10 cellular contexts compared by ENCODE assay signal in genomic region chr20:25282034-25282781, GRCh38. TPM values are rescaled to one million over a fixed set of nuclear protein-coding genes. Genes with fewer than 3 reads are reported as not detected.
A peak's percentile ranks its signal among the peaks of the same experiment; 100 is the strongest.
DNase-seq lines count a peak whose midpoint lies in the region; ATAC-seq and TF ChIP-seq lines count a peak whose summit lies in the region.
"Had no signal": no experiment of that assay in that cellular context is flagged by ENCODE, and none has a peak within 500 bp of the region (broad histone marks: within the 10 kb centered on the region; RNA-seq: fewer than 3 reads in every experiment).

No MANE protein-coding gene starts in this region.

- H3K36me3 Mint-ChIP-seq in CD14-positive monocyte (peaks cover 72 to 95% of the 10 kb centered on the region in 2 donors), H9 (ENCODE audit: insufficient read depth in 1 of 3, low read depth in 3 of 3) (peaks cover 31 to 68% (median 56%) of the 10 kb centered on the region in 3 experiments)

- H3K4me1 Mint-ChIP-seq in CD14-positive monocyte, result no peaks in the 10 kb centered on the region
- peaks cover 0 to 4% of the 10 kb centered on the region in 2 experiments; a peak in 1 of 4 replicates for H3K4me1 Mint-ChIP-seq in H9

- H2AFZ ChIP-seq in H9 (ENCODE audit: low read length), result no peak overlapping the region
- H2AFZ ChIP-seq: GM23338 had no signal

- H3K9me3 Mint-ChIP-seq in CD14-positive monocyte, result peaks cover 0 to 2% (median 0%) of the 10 kb centered on the region in 7 donors
- no peaks in the 10 kb centered on the region for H3K9me3 Mint-ChIP-seq in H9
- H3K9me3 Mint-ChIP-seq: activated T-cell treated with anti-CD3 and anti-CD28 coated beads, Interleukin-2, amount 50 U/mL, for 72 hours; GM23338 had no signal

- H3K56ac ChIP-seq in H9 (ENCODE audit: insufficient read length, low read depth, low read length), result no peak overlapping the region

- no peak overlapping the region for H3K4ac ChIP-seq in H9 (ENCODE audit: low read depth, low read length)

- H3K27ac Mint-ChIP-seq in CD14-positive monocyte (peak overlapping the region in 4 of 7 donors; percentile 5 to 38 (median 32)), H9 (peak overlapping the region in 2 of 3 experiments; percentile 86 to 89; a peak in 2 of 7 replicates)
- H3K27ac Mint-ChIP-seq: activated T-cell treated with anti-CD3 and anti-CD28 coated beads, Interleukin-2, amount 50 U/mL, for 72 hours; GM23338 had no signal

- DNase-seq in CD14-positive monocyte (ENCODE audit: low spot score) (peak; percentile 30), H9 (no peak), mesenteric fat pad (ENCODE audit: low spot score) (peak; percentile 85), 8988T (no peak), AG08395 (ENCODE audit: low spot score) (no peak)

- no peaks in the 10 kb centered on the region for H3K79me1 ChIP-seq in H9 (ENCODE audit: insufficient read depth, low read depth, low read length, poor library complexity, severe bottlenecking)

- no peaks in the 10 kb centered on the region for H3K4me1 ChIP-seq in H9 (ENCODE audit: insufficient read depth, low read length)

- no peaks in the 10 kb centered on the region for H4K20me1 ChIP-seq in H9 (ENCODE audit: control insufficient read depth, insufficient read depth, insufficient read length)

- intact Hi-C loops in CD14-positive monocyte (cut with micrococcal nuclease), result no loop called here

- H3K4me2 ChIP-seq in H9 (ENCODE audit: insufficient read depth, insufficient read length, low read length), result no peak overlapping the region
- H3K4me2 ChIP-seq: GM23338 had no signal

- no peaks in the 10 kb centered on the region for H3K9me3 ChIP-seq in H9 (ENCODE audit: control insufficient read depth, low read depth, low read length)

- H2BK5ac ChIP-seq in H9 (ENCODE audit: insufficient read length, low read length), result no peak overlapping the region

- H3K4me3 Mint-ChIP-seq in CD14-positive monocyte (no peak overlapping the region), H9 (no peak overlapping the region; a peak in 1 of 5 replicates)
- H3K4me3 Mint-ChIP-seq: activated T-cell treated with anti-CD3 and anti-CD28 coated beads, Interleukin-2, amount 50 U/mL, for 72 hours; GM23338 had no signal

- H3K23me2 ChIP-seq in H9 (ENCODE audit: insufficient read length, low read depth, low read length, poor library complexity, severe bottlenecking), result no peaks in the 10 kb centered on the region

- no peak overlapping the region for H2AK5ac ChIP-seq in H9 (ENCODE audit: insufficient read length, low read length)

- no peak overlapping the region for H4K5ac ChIP-seq in H9 (ENCODE audit: insufficient read length, low read depth, low read length)

- H3K14ac ChIP-seq in H9 (ENCODE audit: insufficient read depth, low read length), result no peak overlapping the region

- no peak for TF ChIP-seq CTCF in CD14-positive monocyte (IDR thresholded peaks at IDR 0.05)
- TF ChIP-seq CTCF in H9 (conservative IDR thresholded peaks at IDR 0.05), result no peak
- TF ChIP-seq CTCF in VCaP (conservative IDR thresholded peaks at IDR 0.05), result no peak

- H3K79me2 ChIP-seq in H9 (ENCODE audit: insufficient read depth, low read length), result no peaks in the 10 kb centered on the region

- no peak overlapping the region for H4K8ac ChIP-seq in H9 (replicated peaks; ENCODE audit: insufficient read length, low read depth, low read length)

- no peak overlapping the region for H3T11ph ChIP-seq in H9 (ENCODE audit: low read length)

- no peak overlapping the region for H2BK12ac ChIP-seq in H9 (ENCODE audit: insufficient read length, low read depth, low read length)

- WGBS in H9 (ENCODE audit: extremely low coverage, insufficient read length, low lambda C conversion rate), result no CpG with 5 or more reads among the region's 22 CpGs

- no peak overlapping the region for H3K23ac ChIP-seq in H9 (ENCODE audit: insufficient read length, low read depth, low read length)

- H3K27me3 Mint-ChIP-seq in CD14-positive monocyte (ENCODE audit: low read depth in 3 of 3) (no peaks in the 10 kb centered on the region), H9 (ENCODE audit: low read depth) (no peaks in the 10 kb centered on the region)

- no peak overlapping the region for H2BK20ac ChIP-seq in H9 (ENCODE audit: low read depth, low read length, poor library complexity, severe bottlenecking)

- H3K27me3 ChIP-seq in H9 (ENCODE audit: insufficient read depth, low read length), result no peaks in the 10 kb centered on the region

- no peak overlapping the region for H4K91ac ChIP-seq in H9 (ENCODE audit: insufficient read length, low read depth, low read length)

- H3K18ac ChIP-seq in H9 (ENCODE audit: insufficient read length, low read depth, low read length), result no peak overlapping the region

- no peak overlapping the region for H3K27ac ChIP-seq in H9 (ENCODE audit: insufficient read length, low read depth, low read length)
- peak overlapping the region; percentile 94 for H3K27ac ChIP-seq in VCaP

- H2BK15ac ChIP-seq in H9 (ENCODE audit: low read depth, low read length), result no peak overlapping the region

- H2BK120ac ChIP-seq in H9 (ENCODE audit: low read depth, low read length, poor library complexity, severe bottlenecking), result no peak overlapping the region

- H3K9ac ChIP-seq in H9 (ENCODE audit: extremely low read depth, insufficient read length, low read length), result no peak overlapping the region

- ATAC-seq in GM18519 (IDR thresholded peaks at IDR 0.05; ENCODE audit: low FRiP score, unreplicated experiment), result no peak
- ATAC-seq in activated CD4-positive, CD25-positive, alpha-beta regulatory T cell treated with anti-CD3 and anti-CD28 coated beads, Interleukin-2, amount 50 U/mL, for 24 hours, result no peak
- ATAC-seq: activated T-cell treated with anti-CD3 and anti-CD28 coated beads, Interleukin-2, amount 50 U/mL, for 72 hours; GM23338 had no signal

RNA-seq across cellular contexts. Expression of gene PYGB, which starts 34.3 kb away (rescaled TPM):
- 10 to 100 TPM; 26.7 to 33.2 TPM for polyA plus RNA-seq in CD14-positive monocyte
- 46.9 TPM in 2 replicates for total RNA-seq in H9 (2021)
- 121 TPM for total RNA-seq in mesenteric fat pad

Comparison
In these comparisons a context has a peak if more than half of its experiments do, and no peak if none do; other contexts are left out.
1. DNase-seq: peak in CD14-positive monocyte (single experiment) and mesenteric fat pad (single experiment); none in H9 (single experiment), 8988T (single experiment) and AG08395 (single experiment).